ENCODE assay signal across 35 cellular contexts in the genomic region with DNA sequence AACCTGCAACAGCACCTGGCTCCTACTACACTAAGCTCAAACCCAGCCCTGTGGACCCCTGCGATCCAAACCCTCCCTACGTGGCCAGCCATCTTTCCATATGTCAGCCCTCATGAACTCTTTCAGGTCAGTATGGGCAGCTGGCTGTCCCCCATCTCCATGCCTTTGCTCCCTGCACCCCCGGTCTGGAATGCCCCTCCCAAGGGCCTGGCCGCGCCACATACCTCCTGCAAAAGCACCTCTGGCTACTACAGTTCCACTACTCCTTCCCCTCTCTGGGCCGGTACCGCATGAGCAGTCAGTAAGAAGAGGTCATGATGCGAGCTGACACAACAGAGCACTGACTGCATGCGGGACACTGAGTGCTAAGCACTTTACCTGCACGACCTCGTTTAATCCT. TPM values are rescaled to one million over a fixed set of nuclear protein-coding genes. Genes with fewer than 3 reads are reported as not detected.
"Had no signal": no experiment of that assay in that cellular context is flagged by ENCODE, and none has a peak within 500 bp of the region (broad histone marks: within the 10 kb centered on the region; RNA-seq: fewer than 3 reads in every experiment).

No MANE protein-coding gene starts in this region.

- H3K4me1 ChIP-seq: prostate gland had no signal

- DNase-seq: colonic mucosa; effector CD8-positive, alpha-beta T cell; foreskin keratinocyte; heart left ventricle; kidney; naive B cell; stimulated activated CD4-positive, alpha-beta T cell treated with anti-CD3 and anti-CD28 coated beads, Interleukin-12 subunit alpha, Interleukin-12 subunit beta, amount 100 ng/mL, for 4 hours; stimulated activated CD4-positive, alpha-beta T cell treated with anti-CD3 and anti-CD28 coated beads, Interleukin-1b, Interleukin-23, amount 100 ng/mL, for 48 hours; stimulated activated CD4-positive, alpha-beta T cell treated with anti-CD3 and anti-CD28 coated beads, Interleukin-4, amount 100 ng/mL, for 1 hour; stimulated activated CD8-positive, alpha-beta memory T cell treated with anti-CD3 and anti-CD28 coated beads, Interleukin-4, amount 100 ng/mL, for 48 hours; stimulated activated naive CD4-positive, alpha-beta T cell treated with Interleukin-2 at 50 U/mL for 16 hours; stomach; thyroid gland had no signal

- H3K9me3 ChIP-seq: colonic mucosa, esophagus muscularis mucosa, gastroesophageal sphincter, heart left ventricle, mucosa of descending colon, prostate gland, right atrium auricular region, stomach, thyroid gland had no signal

- H3K27me3 ChIP-seq: colonic mucosa, foreskin keratinocyte, hepatocyte, right atrium auricular region, thyroid gland had no signal

- ATAC-seq: foreskin keratinocyte; gastroesophageal sphincter; heart left ventricle; left lobe of liver; mucosa of descending colon; natural killer cell treated with Interleukin-12 subunit alpha and Interleukin-12 subunit beta and Interleukin-15 and Interleukin-18, amount 100 ng/mL, for 72 hours; sciatic nerve had no signal

- H3K27ac Mint-ChIP-seq: dendritic cell treated with granulocyte-macrophage colony-stimulating factor and Interleukin-4, amounts not matched to agents 40 ng/mL and 50 ng/mL, for 4 days; mesothelial cell of epicardium; natural killer cell treated with Interleukin-12 subunit alpha and Interleukin-12 subunit beta and Interleukin-15 and Interleukin-18, amount 100 ng/mL, for 72 hours; type B pancreatic cell had no signal

- H3K4me3 ChIP-seq: colonic mucosa, esophagus muscularis mucosa, gastroesophageal sphincter, heart left ventricle, hepatocyte, mucosa of descending colon, prostate gland, right atrium auricular region, smooth muscle cell, stomach, thyroid gland had no signal

- H3K9me3 Mint-ChIP-seq: dendritic cell treated with granulocyte-macrophage colony-stimulating factor and Interleukin-4, amounts not matched to agents 40 ng/mL and 50 ng/mL, for 4 days; mesothelial cell of epicardium; naive B cell; natural killer cell treated with Interleukin-12 subunit alpha and Interleukin-12 subunit beta and Interleukin-15 and Interleukin-18, amount 100 ng/mL, for 72 hours; neural crest cell; type B pancreatic cell had no signal

- H3K27ac ChIP-seq: colonic mucosa, esophagus muscularis mucosa, foreskin keratinocyte, gastroesophageal sphincter, heart left ventricle, hepatocyte, prostate gland, right atrium auricular region, stomach, thyroid gland had no signal

- H3K36me3 ChIP-seq: colonic mucosa, esophagus muscularis mucosa, gastroesophageal sphincter, heart left ventricle, prostate gland, right atrium auricular region, thyroid gland had no signal

- H3K27me3 Mint-ChIP-seq: type B pancreatic cell had no signal

- H2AFZ ChIP-seq: hepatocyte had no signal

- H3K4me2 ChIP-seq: hepatocyte, smooth muscle cell had no signal

- H3K79me2 ChIP-seq: hepatocyte had no signal

- H3K4me3 Mint-ChIP-seq: dendritic cell treated with granulocyte-macrophage colony-stimulating factor and Interleukin-4, amounts not matched to agents 40 ng/mL and 50 ng/mL, for 4 days; mesothelial cell of epicardium; natural killer cell treated with Interleukin-12 subunit alpha and Interleukin-12 subunit beta and Interleukin-15 and Interleukin-18, amount 100 ng/mL, for 72 hours; neural crest cell; type B pancreatic cell had no signal

- H3K36me3 Mint-ChIP-seq: naive B cell; natural killer cell treated with Interleukin-12 subunit alpha and Interleukin-12 subunit beta and Interleukin-15 and Interleukin-18, amount 100 ng/mL, for 72 hours had no signal

RNA-seq across cellular contexts. Expression of gene IGSF9, which starts 10.1 kb away (rescaled TPM):
- total RNA-seq: lung microvascular endothelial cell; natural killer cell treated with Interleukin-12 subunit alpha and Interleukin-12 subunit beta and Interleukin-15 and Interleukin-18, amount 100 ng/mL, for 72 hours; osteocyte had no signal
- polyA plus RNA-seq: fibroblast of lung had no signal

RNA-seq across cellular contexts. Expression of gene SLAMF9, which starts 18.7 kb away (rescaled TPM):
- total RNA-seq: colonic mucosa; endothelial cell of umbilical vein; epithelial cell of proximal tubule; esophagus muscularis mucosa; fibroblast of lung; gastroesophageal sphincter; hepatocyte; kidney; lung microvascular endothelial cell; mesothelial cell of epicardium; mucosa of descending colon; natural killer cell treated with Interleukin-12 subunit alpha and Interleukin-12 subunit beta and Interleukin-15 and Interleukin-18, amount 100 ng/mL, for 72 hours; neural crest cell; osteocyte; prostate gland; right atrium auricular region; stomach; temporal lobe; thyroid gland; urinary bladder had no signal
- polyA plus RNA-seq: endothelial cell of umbilical vein, fibroblast of lung, hepatocyte, urinary bladder had no signal

RNA-seq across cellular contexts. Expression of gene CFAP45, which starts 35.3 kb away (rescaled TPM):
- total RNA-seq: left lobe of liver, liver, neural crest cell had no signal
- polyA plus RNA-seq: hepatocyte had no signal
